13 cellular contexts compared by ENCODE assay signal in genomic region chr11:134040386-134041297, GRCh38. TPM values are rescaled to one million over a fixed set of nuclear protein-coding genes. Genes with fewer than 3 reads are reported as not detected.
DNase-seq lines count a peak whose midpoint lies in the region; ATAC-seq and TF ChIP-seq lines count a peak whose summit lies in the region.
"Had no signal": no experiment of that assay in that cellular context is flagged by ENCODE, and none has a peak within 500 bp of the region (broad histone marks: within the 10 kb centered on the region; RNA-seq: fewer than 3 reads in every experiment).

No MANE protein-coding gene starts in this region.

- peaks cover 0 to 2% (median 0%) of the 10 kb centered on the region in 5 donors for H3K27me3 Mint-ChIP-seq in naive thymus-derived CD8-positive, alpha-beta T cell

- peak overlapping the region in 1 of 10 donors; percentile 25 for H3K4me3 Mint-ChIP-seq in naive thymus-derived CD8-positive, alpha-beta T cell
- H3K4me3 Mint-ChIP-seq: activated naive CD8-positive, alpha-beta T cell treated with anti-CD3 and anti-CD28 coated beads, Interleukin-2, amount 50 U/mL, for 24 hours; memory B cell had no signal

- H3K27ac ChIP-seq in coronary artery = peak overlapping the region; percentile 48 to 79
- H3K27ac ChIP-seq: PC-9 had no signal

- H3K9me3 Mint-ChIP-seq in naive thymus-derived CD8-positive, alpha-beta T cell = no peaks in the 10 kb centered on the region
- H3K9me3 Mint-ChIP-seq: activated naive CD8-positive, alpha-beta T cell treated with anti-CD3 and anti-CD28 coated beads, Interleukin-2, amount 50 U/mL, for 24 hours; memory B cell had no signal

- no peak overlapping the region for H3K4me3 ChIP-seq in coronary artery
- H3K4me3 ChIP-seq: PC-9 had no signal

- no peak for TF ChIP-seq CTCF in coronary artery (IDR thresholded peaks at IDR 0.05)

- no peak for ATAC-seq in naive thymus-derived CD8-positive, alpha-beta T cell
- ATAC-seq in HG02840 (IDR thresholded peaks at IDR 0.05; ENCODE audit: low FRiP score, unreplicated experiment) = no peak
- ATAC-seq: activated naive CD8-positive, alpha-beta T cell treated with anti-CD3 and anti-CD28 coated beads, Interleukin-2, amount 50 U/mL, for 24 hours had no signal

- H3K36me3 Mint-ChIP-seq in naive thymus-derived CD8-positive, alpha-beta T cell = no peaks in the 10 kb centered on the region
- H3K36me3 Mint-ChIP-seq: memory B cell had no signal

- POLR2A ChIA-PET in naive thymus-derived CD8-positive, alpha-beta T cell (lab: Charles Lee) = interaction anchor here (2.0 to 6.6 kb wide), 2 partner anchors 10 to 12 kb away, joined by 5 to 67 read pairs; no protein-coding TSS in a partner anchor

- DNase-seq in AG08396 (ENCODE audit: low spot score) = peak; percentile 70
- peak; percentile 20 for DNase-seq in NCI-H460 (ENCODE audit: extremely low read depth, low read depth)
- no peak for DNase-seq in coronary artery (ENCODE audit: low spot score)
- no peak for DNase-seq in naive thymus-derived CD8-positive, alpha-beta T cell
- DNase-seq in NCI-H1048 (lab: John Stamatoyannopoulos, UW) = no peak
- DNase-seq in stimulated activated CD4-positive, alpha-beta T cell treated with anti-CD3 and anti-CD28 coated beads, Interleukin-15, amount 100 ng/mL, for 24 hours = no peak
- no peak for DNase-seq in pons (ENCODE audit: low spot score)
- DNase-seq: activated CD4-positive, alpha-beta T cell treated with anti-CD3 and anti-CD28 coated beads, Interleukin-2, amount 50 U/mL, for 1 hour; activated naive CD8-positive, alpha-beta T cell treated with anti-CD3 and anti-CD28 coated beads, Interleukin-2, amount 50 U/mL, for 24 hours; NCI-H1436; PC-9 had no signal

- H3K4me1 Mint-ChIP-seq in naive thymus-derived CD8-positive, alpha-beta T cell = peaks cover 17 to 36% (median 24%) of the 10 kb centered on the region in 4 donors

- peak overlapping the region in 9 of 10 donors; percentile 17 to 88 (median 57) for H3K27ac Mint-ChIP-seq in naive thymus-derived CD8-positive, alpha-beta T cell
- H3K27ac Mint-ChIP-seq: activated naive CD8-positive, alpha-beta T cell treated with anti-CD3 and anti-CD28 coated beads, Interleukin-2, amount 50 U/mL, for 24 hours; memory B cell had no signal

RNA-seq across cellular contexts. Expression of gene JAM3, which starts 28.2 kb away (rescaled TPM):
- total RNA-seq in NCI-H460 (2014; rRNA removed; shearing (Covaris generic)) = 11.3 and 11.6 TPM in 2 replicates
- polyA plus RNA-seq in NCI-H460 (2014; cell fraction: nucleus; rRNA removed) = 9.3 and 18.6 TPM in 2 replicates
- total RNA-seq in naive thymus-derived CD8-positive, alpha-beta T cell = 1 to 10 TPM; 8.5 to 9.1 TPM
- 1 to 10 TPM; 4.2 to 6.5 (median 4.8) TPM for polyA plus RNA-seq in naive thymus-derived CD8-positive, alpha-beta T cell
- total RNA-seq: PC-9 had no signal

Comparison
In these comparisons a context has a peak if more than half of its experiments do, and no peak if none do; other contexts are left out.
1. DNase-seq: peak in AG08396 (single experiment) and NCI-H460 (single experiment); none in coronary artery (single experiment), naive thymus-derived CD8-positive, alpha-beta T cell (0 of 10), NCI-H1048 (single experiment), stimulated activated CD4-positive, alpha-beta T cell treated with anti-CD3 and anti-CD28 coated beads, Interleukin-15, amount 100 ng/mL, for 24 hours (single experiment) and pons (single experiment).